1 cellular context compared by ENCODE assay signal in genomic region chr1:1507305-1507704, GRCh38.
TF ChIP-seq lines count a peak whose summit lies in the region.

No MANE protein-coding gene starts in this region.

TF ChIP-seq in WTC11, 78 proteins besides CTCF, POLR2A, EP300 and RAD21 (continued from another document):
- TF ChIP-seq NFYB (CRISPR knock-in tag; conservative IDR thresholded peaks at IDR 0.05; ENCODE audit: low read depth), result no peak
- TF ChIP-seq ZNF512 (CRISPR knock-in tag; IDR thresholded peaks at IDR 0.05; ENCODE audit: borderline replicate concordance), result no peak
- TF ChIP-seq HMGA2 (CRISPR knock-in tag; IDR thresholded peaks at IDR 0.05), result no peak
